Comparison of ENCODE assay signal across 8 cellular contexts in the genomic region with DNA sequence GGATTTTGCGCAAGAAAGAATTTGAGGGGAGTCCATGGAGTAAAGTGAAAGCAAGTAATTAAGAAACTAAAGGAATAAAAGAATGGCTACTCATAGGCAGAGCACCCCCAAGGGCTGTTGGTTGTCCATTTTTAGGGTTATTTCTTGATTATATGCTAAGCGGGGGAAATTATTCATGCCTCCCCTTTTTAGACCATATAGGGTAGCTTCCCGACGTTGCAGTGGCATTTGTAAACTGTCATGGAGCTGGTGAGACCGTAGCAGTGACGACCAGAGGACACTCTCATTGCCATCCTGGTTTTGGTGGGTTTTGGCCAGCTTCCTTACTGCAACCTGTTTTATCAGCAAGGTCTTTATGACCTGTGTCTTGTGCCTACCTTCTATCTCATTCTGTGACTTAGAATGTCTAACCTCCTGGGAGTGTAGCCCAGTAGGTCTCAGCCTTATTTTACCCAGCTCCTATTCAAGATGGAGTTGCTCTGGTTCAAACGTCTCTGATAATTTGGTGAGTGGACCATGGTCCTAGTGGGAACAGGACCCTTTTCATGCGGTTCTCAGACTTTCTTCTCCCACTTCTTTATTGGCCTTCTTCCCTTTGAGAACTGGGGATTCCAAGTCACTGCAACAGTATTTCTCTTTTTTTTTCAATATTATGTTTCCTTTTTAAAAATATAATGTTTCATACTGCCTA. TPM values are rescaled to one million over a fixed set of nuclear protein-coding genes. Genes with fewer than 3 reads are reported as not detected.
DNase-seq lines count a peak whose midpoint lies in the region; ATAC-seq and TF ChIP-seq lines count a peak whose summit lies in the region.

No MANE protein-coding gene starts in this region.

- H3K27ac Mint-ChIP-seq in brain: peak overlapping the region; percentile 97 to 99 (median 98)
- peak overlapping the region; percentile 99 for H3K27ac Mint-ChIP-seq in natural killer cell

- H3K27me3 Mint-ChIP-seq in brain (peaks cover 6% of the 10 kb centered on the region), natural killer cell (ENCODE audit: low read depth in 2 of 2) (no peaks in the 10 kb centered on the region)

- TF ChIP-seq CTCF in A673 (conservative IDR thresholded peaks at IDR 0.05; ENCODE audit: low read depth, low read length) (no peak), brain (conservative IDR thresholded peaks at IDR 0.05) (no peak), natural killer cell (IDR thresholded peaks at IDR 0.05) (no peak)

- peak overlapping the region; percentile 89 to 99 (median 92) for H3K4me3 Mint-ChIP-seq in brain
- peak overlapping the region; percentile 99 for H3K4me3 Mint-ChIP-seq in natural killer cell

- DNase-seq in A673 (ENCODE audit: low spot score) (no peak), natural killer cell (no peak), medulla oblongata (ENCODE audit: extremely low spot score) (no peak), NCI-H748 (lab: John Stamatoyannopoulos, UW; ENCODE audit: unreplicated experiment) (no peak)
- DNase-seq in Jurkat, Clone E6-1 (ENCODE audit: low read depth, low spot score): no peak
- no peak for DNase-seq in stimulated activated CD4-positive, alpha-beta T cell treated with anti-CD3 and anti-CD28 coated beads, Interleukin-15, amount 100 ng/mL, for 24 hours

- no peaks in the 10 kb centered on the region for H3K9me3 ChIP-seq in A673 (ENCODE audit: low read depth, low read length, poor library complexity, severe bottlenecking)

- CTCF ChIA-PET in A673 (lab: Charles Lee): interaction anchor here (1.0 to 1.1 kb wide), 2 partner anchors 56 to 195 kb away, joined by 4 to 7 read pairs; no protein-coding TSS in a partner anchor

- ATAC-seq in natural killer cell (no peak), HG02678 (IDR thresholded peaks at IDR 0.05; ENCODE audit: unreplicated experiment) (no peak)

- peaks cover 29% of the 10 kb centered on the region for H3K4me1 Mint-ChIP-seq in brain
- peaks cover 39 to 42% of the 10 kb centered on the region in 2 donors for H3K4me1 Mint-ChIP-seq in natural killer cell

- no peak overlapping the region for H3K4me3 ChIP-seq in A673 (ENCODE audit: low read depth, low read length, poor library complexity, severe bottlenecking)
- H3K4me3 ChIP-seq in Jurkat, Clone E6-1 (ENCODE audit: low read length): peak overlapping the region; percentile 76

- BruUV-seq in A673 (replicated peaks; lab: Mats Ljungman, UMichigan): no TSS peak

- H3K36me3 ChIP-seq in A673 (ENCODE audit: insufficient read depth, low read length, poor library complexity, severe bottlenecking): no peaks in the 10 kb centered on the region

- peaks cover 0 to 2% (median 0%) of the 10 kb centered on the region in 5 experiments for H3K9me3 Mint-ChIP-seq in brain
- H3K9me3 Mint-ChIP-seq in natural killer cell: no peaks in the 10 kb centered on the region

- peaks cover 5% of the 10 kb centered on the region for H3K4me1 ChIP-seq in A673 (ENCODE audit: insufficient read depth, low read length, poor library complexity, severe bottlenecking)

- no peaks in the 10 kb centered on the region for H3K27me3 ChIP-seq in A673 (replicated peaks; ENCODE audit: insufficient read depth, low read depth, low read length, poor library complexity)

- intact Hi-C loops in A673 (cut with micrococcal nuclease; ENCODE audit: unreplicated experiment) (no loop called here), natural killer cell (cut with micrococcal nuclease) (loop anchor here (1.0 to 5.0 kb wide), 4 partner anchors 7 to 147 kb away; partner anchors contain the start of genes CAST and ERAP2)

- H3K36me3 Mint-ChIP-seq in brain (no peaks in the 10 kb centered on the region), natural killer cell (no peaks in the 10 kb centered on the region)

- peak overlapping the region; percentile 96 for H3K27ac ChIP-seq in A673 (ENCODE audit: low read depth, low read length, poor library complexity, severe bottlenecking)

- POLR2A ChIA-PET in A673 (lab: Charles Lee; ENCODE audit: low non-redundant PET): interaction anchor here (0.6 to 0.7 kb wide), 2 partner anchors 12 to 377 kb away, joined by 4 to 10 read pairs; no protein-coding TSS in a partner anchor

RNA-seq across cellular contexts. Expression of gene ERAP1, which starts 1.3 kb away (rescaled TPM):
- total RNA-seq in A673 (2021): 41.7 and 42.0 TPM in 2 replicates
- polyA plus RNA-seq in Jurkat, Clone E6-1 (2012; ENCODE audit: insufficient read depth, insufficient read length): 47.1 TPM
- polyA plus RNA-seq in brain (ENCODE audit: insufficient read depth, low read depth, low replicate concordance): 7.2 TPM
- 100 to 1,000 TPM; 109 to 158 (median 112) TPM for total RNA-seq in natural killer cell
